18 cellular contexts compared by ENCODE assay signal in genomic region chr4:153413827-153414226, GRCh38.
"Had no signal": no experiment of that assay in that cellular context is flagged by ENCODE, and none has a peak within 500 bp of the region (broad histone marks: within the 10 kb centered on the region; RNA-seq: fewer than 3 reads in every experiment).

No MANE protein-coding gene starts in this region.

- H3K4me1 Mint-ChIP-seq: central memory CD8-positive, alpha-beta T cell had no signal

- H3K27me3 Mint-ChIP-seq: activated B cell treated with CpG ODN at 0.5 μM for 24 hours; activated CD4-positive, alpha-beta T cell treated with anti-CD3 and anti-CD28 coated beads, Interleukin-2, amount 10 ng/mL, durations not matched to agents 24 days and 14 days; activated naive CD8-positive, alpha-beta T cell treated with anti-CD3 and anti-CD28 coated beads for 36 hours; central memory CD8-positive, alpha-beta T cell had no signal

- H3K27me3 ChIP-seq: brain microvascular endothelial cell, heart left ventricle, transverse colon had no signal

- H3K9me3 Mint-ChIP-seq: activated B cell treated with CpG ODN at 0.5 μM for 24 hours; activated CD4-positive, alpha-beta T cell treated with anti-CD3 and anti-CD28 coated beads, Interleukin-2, amount 10 ng/mL, durations not matched to agents 24 days and 14 days; activated naive CD8-positive, alpha-beta T cell treated with anti-CD3 and anti-CD28 coated beads for 36 hours; central memory CD8-positive, alpha-beta T cell had no signal

- H3K4me3 Mint-ChIP-seq: activated B cell treated with CpG ODN at 0.5 μM for 24 hours; activated CD4-positive, alpha-beta T cell treated with anti-CD3 and anti-CD28 coated beads, Interleukin-2, amount 10 ng/mL, durations not matched to agents 24 days and 14 days; activated CD8-positive, alpha-beta T cell treated with anti-CD3 and anti-CD28 coated beads, Interleukin-2, amount 10 ng/mL, durations not matched to agents 7 days and 5 days; activated naive CD8-positive, alpha-beta T cell treated with anti-CD3 and anti-CD28 coated beads for 36 hours; central memory CD8-positive, alpha-beta T cell had no signal

- H3K27ac Mint-ChIP-seq: activated B cell treated with CpG ODN at 0.5 μM for 24 hours; activated CD4-positive, alpha-beta T cell treated with anti-CD3 and anti-CD28 coated beads, Interleukin-2, amount 10 ng/mL, durations not matched to agents 24 days and 14 days; activated CD8-positive, alpha-beta T cell treated with anti-CD3 and anti-CD28 coated beads, Interleukin-2, amount 10 ng/mL, durations not matched to agents 7 days and 5 days; activated naive CD8-positive, alpha-beta T cell treated with anti-CD3 and anti-CD28 coated beads for 36 hours had no signal

- ATAC-seq: activated CD8-positive, alpha-beta T cell treated with anti-CD3 and anti-CD28 coated beads, Interleukin-2, amount 10 ng/mL, durations not matched to agents 7 days and 5 days; heart left ventricle had no signal

- H3K9me3 ChIP-seq: heart left ventricle, transverse colon had no signal

- DNase-seq: activated B cell treated with CpG ODN at 0.5 μM for 24 hours; activated CD4-positive, alpha-beta T cell treated with anti-CD3 and anti-CD28 coated beads, Interleukin-2, amount 10 ng/mL, durations not matched to agents 24 days and 14 days; activated CD8-positive, alpha-beta memory T cell treated with anti-CD3 and anti-CD28 coated beads, Interleukin-2, amount 50 U/mL, for 4 hours; activated CD8-positive, alpha-beta T cell treated with anti-CD3 and anti-CD28 coated beads, Interleukin-2, amount 10 ng/mL, durations not matched to agents 7 days and 5 days; activated naive CD8-positive, alpha-beta T cell treated with anti-CD3 and anti-CD28 coated beads for 36 hours; amygdala; brain microvascular endothelial cell; cortex of kidney; effector CD8-positive, alpha-beta T cell; heart left ventricle; stimulated activated CD4-positive, alpha-beta T cell treated with anti-CD3 and anti-CD28 coated beads, Interleukin-4, amount 100 ng/mL, for 4 hours; stimulated activated CD8-positive, alpha-beta memory T cell treated with anti-CD3 and anti-CD28 coated beads, Interleukin-4, amount 100 ng/mL, for 48 hours; stimulated activated naive CD4-positive, alpha-beta T cell treated with Interleukin-2 at 50 U/mL for 16 hours; substantia nigra; T-helper 2 cell; transverse colon had no signal

- H3K4me3 ChIP-seq: heart left ventricle, skin epidermis, transverse colon had no signal

- H3K36me3 ChIP-seq: brain microvascular endothelial cell, heart left ventricle, transverse colon had no signal

- H3K27ac ChIP-seq: brain microvascular endothelial cell, heart left ventricle, skin epidermis, transverse colon had no signal
